ENCODE assay signal across 24 cellular contexts in genomic region chr6:169917153-169917552, GRCh38.
"Had no signal": no experiment of that assay in that cellular context is flagged by ENCODE, and none has a peak within 500 bp of the region (broad histone marks: within the 10 kb centered on the region; RNA-seq: fewer than 3 reads in every experiment).

No MANE protein-coding gene starts in this region.

- DNase-seq: heart right ventricle; islet precursor cell; left ventricle myocardium inferior; mesendoderm; mucosa of descending colon; naive thymus-derived CD4-positive, alpha-beta T cell; occipital lobe; ovary; small intestine; spleen; stimulated activated CD4-positive, alpha-beta T cell treated with anti-CD3 and anti-CD28 coated beads, Interleukin-4, amount 100 ng/mL, for 24 hours; stimulated activated naive CD4-positive, alpha-beta T cell treated with Interleukin-2 at 50 U/mL for 16 hours; stimulated activated naive CD8-positive, alpha-beta T cell treated with anti-CD3 and anti-CD28 coated beads, Interleukin-15, amount 100 ng/mL, for 72 hours; substantia nigra; upper lobe of left lung had no signal

- H3K4me3 ChIP-seq: heart right ventricle, hepatocyte, left ventricle myocardium inferior, lung, mucosa of descending colon, ovary, right atrium auricular region, spleen, tibial nerve, upper lobe of left lung, vagina had no signal

- H3K36me3 ChIP-seq: heart right ventricle, left ventricle myocardium inferior, neutrophil, ovary, right atrium auricular region, spleen, tibial nerve, upper lobe of left lung, vagina had no signal

- H3K27me3 ChIP-seq: hepatocyte, ovary, right atrium auricular region, upper lobe of left lung, vagina had no signal

- ATAC-seq: mucosa of descending colon; naive thymus-derived CD4-positive, alpha-beta T cell; natural killer cell treated with Interleukin-12 subunit alpha and Interleukin-12 subunit beta and Interleukin-15 and Interleukin-18, amount 100 ng/mL, for 72 hours; sciatic nerve; stimulated activated effector memory CD8-positive, alpha-beta T cell treated with anti-CD3 and anti-CD28 coated beads, Interleukin-12 subunit alpha, Interleukin-12 subunit beta, amount 100 ng/mL, for 72 hours; stimulated activated naive CD8-positive, alpha-beta T cell treated with anti-CD3 and anti-CD28 coated beads, Interleukin-15, amount 100 ng/mL, for 72 hours had no signal

- H3K9me3 ChIP-seq: heart right ventricle, left ventricle myocardium inferior, mucosa of descending colon, neutrophil, ovary, right atrium auricular region, spleen, upper lobe of left lung, vagina had no signal

- H3K4me2 ChIP-seq: hepatocyte had no signal

- H2AFZ ChIP-seq: hepatocyte had no signal

- H3K79me2 ChIP-seq: hepatocyte had no signal

- FAIRE-seq: small intestine had no signal

- H3K4me1 ChIP-seq: right atrium auricular region, tibial nerve, vagina had no signal

- H3K27ac ChIP-seq: heart right ventricle, hepatocyte, left ventricle myocardium inferior, neutrophil, ovary, right atrium auricular region, spleen, tibial nerve, upper lobe of left lung, vagina had no signal
